Comparison of ENCODE assay signal across 12 cellular contexts in the genomic region with DNA sequence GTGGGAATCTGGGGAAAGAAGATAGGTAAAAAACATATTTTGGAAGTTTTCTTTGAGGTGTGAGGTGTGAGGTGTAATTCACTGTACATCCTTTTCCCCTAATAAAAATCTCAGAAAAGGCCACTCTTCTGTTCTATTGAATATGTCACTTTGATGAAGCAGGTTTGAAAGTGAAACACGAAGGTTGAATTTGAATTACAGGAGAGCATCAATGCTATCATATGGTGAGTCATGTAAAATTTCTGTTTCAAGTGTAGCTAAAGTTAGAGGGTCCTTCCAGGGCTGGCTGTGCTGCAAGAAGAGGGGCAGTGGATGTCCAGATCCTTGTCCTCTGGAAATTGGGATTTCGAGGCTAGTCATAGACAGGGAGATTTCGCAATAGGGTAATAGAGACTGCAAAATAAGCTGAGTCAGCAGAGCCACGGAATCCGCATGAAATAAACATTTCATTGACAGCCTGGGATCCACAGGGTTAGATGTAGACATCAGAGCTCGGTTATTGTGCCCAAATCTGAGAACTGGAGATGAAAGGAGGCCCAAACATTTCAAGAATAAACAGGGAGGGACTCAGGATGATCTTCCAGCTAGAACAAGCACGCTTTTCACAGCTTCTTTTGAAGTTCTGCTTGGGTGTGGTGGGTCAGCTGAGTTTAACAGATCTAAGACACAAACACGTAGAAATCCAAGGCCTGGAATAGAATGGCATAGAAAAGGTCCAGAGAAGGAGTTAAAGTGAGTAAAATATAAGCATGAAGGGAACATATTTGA.
DNase-seq lines count a peak whose midpoint lies in the region; ATAC-seq and TF ChIP-seq lines count a peak whose summit lies in the region.
"Had no signal": no experiment of that assay in that cellular context is flagged by ENCODE, and none has a peak within 500 bp of the region (broad histone marks: within the 10 kb centered on the region; RNA-seq: fewer than 3 reads in every experiment).

No MANE protein-coding gene starts in this region.

- intact Hi-C loops in CD4-positive, alpha-beta T cell (cut with DNase I, micrococcal nuclease), result no loop called here

- no peaks in the 10 kb centered on the region for H3K9me3 ChIP-seq in CD4-positive, alpha-beta T cell (ENCODE audit: control insufficient read depth, low read length)
- H3K9me3 ChIP-seq: left ventricle myocardium inferior had no signal

- H3K4me3 Mint-ChIP-seq in activated T-cell treated with anti-CD3 and anti-CD28 coated beads, Interleukin-2, amount 50 U/mL, for 4 hours, result no peak overlapping the region
- H3K4me3 Mint-ChIP-seq in activated T-helper 17 cell treated with anti-CD3 and anti-CD28 coated beads, Interleukin-2, amount 50 U/mL, for 72 hours, result peak overlapping the region; percentile 22
- H3K4me3 Mint-ChIP-seq in CD4-positive, alpha-beta T cell, result no peak overlapping the region
- H3K4me3 Mint-ChIP-seq: type B pancreatic cell had no signal

- H3K9me3 Mint-ChIP-seq in activated T-cell treated with anti-CD3 and anti-CD28 coated beads, Interleukin-2, amount 50 U/mL, for 4 hours, result no peaks in the 10 kb centered on the region
- no peaks in the 10 kb centered on the region for H3K9me3 Mint-ChIP-seq in activated T-helper 17 cell treated with anti-CD3 and anti-CD28 coated beads, Interleukin-2, amount 50 U/mL, for 72 hours
- H3K9me3 Mint-ChIP-seq in CD4-positive, alpha-beta T cell, result no peaks in the 10 kb centered on the region

- peaks cover 7% of the 10 kb centered on the region for H3K27me3 Mint-ChIP-seq in activated T-cell treated with anti-CD3 and anti-CD28 coated beads, Interleukin-2, amount 50 U/mL, for 4 hours (ENCODE audit: low read depth)
- H3K27me3 Mint-ChIP-seq in activated T-helper 17 cell treated with anti-CD3 and anti-CD28 coated beads, Interleukin-2, amount 50 U/mL, for 72 hours, result peaks cover 24% of the 10 kb centered on the region
- H3K27me3 Mint-ChIP-seq in CD4-positive, alpha-beta T cell, result peaks cover 11% of the 10 kb centered on the region

- peaks cover 6% of the 10 kb centered on the region for H3K27me3 ChIP-seq in CD4-positive, alpha-beta T cell (ENCODE audit: control insufficient read depth, insufficient read depth, low read length)

- POLR2A ChIA-PET in CD4-positive, alpha-beta T cell (lab: Charles Lee), result interaction anchor here (0.7 kb wide), 1 partner anchor 1174 kb away, joined by 3 read pairs; no protein-coding TSS in a partner anchor

- H3K27ac ChIP-seq in CD4-positive, alpha-beta T cell (ENCODE audit: low read depth, low read length), result no peak overlapping the region
- H3K27ac ChIP-seq: left ventricle myocardium inferior, RWPE1 had no signal

- CTCF ChIA-PET in CD4-positive, alpha-beta T cell (lab: Charles Lee), result no interaction called here

- no peak overlapping the region for H3K27ac Mint-ChIP-seq in activated T-helper 17 cell treated with anti-CD3 and anti-CD28 coated beads, Interleukin-2, amount 50 U/mL, for 72 hours
- H3K27ac Mint-ChIP-seq in CD4-positive, alpha-beta T cell, result no peak overlapping the region
- H3K27ac Mint-ChIP-seq: type B pancreatic cell had no signal

- TF ChIP-seq CTCF in CD4-positive, alpha-beta T cell (IDR thresholded peaks at IDR 0.05), result no peak

- H3K4me1 Mint-ChIP-seq in activated T-cell treated with anti-CD3 and anti-CD28 coated beads, Interleukin-2, amount 50 U/mL, for 4 hours (ENCODE audit: low read depth), result peaks cover 17% of the 10 kb centered on the region
- H3K4me1 Mint-ChIP-seq in activated T-helper 17 cell treated with anti-CD3 and anti-CD28 coated beads, Interleukin-2, amount 50 U/mL, for 72 hours, result peaks cover 12% of the 10 kb centered on the region
- peaks cover 1% of the 10 kb centered on the region for H3K4me1 Mint-ChIP-seq in CD4-positive, alpha-beta T cell (ENCODE audit: low read depth)

- H3K36me3 Mint-ChIP-seq in activated T-cell treated with anti-CD3 and anti-CD28 coated beads, Interleukin-2, amount 50 U/mL, for 4 hours (ENCODE audit: insufficient read depth), result no peaks in the 10 kb centered on the region
- no peaks in the 10 kb centered on the region for H3K36me3 Mint-ChIP-seq in activated T-helper 17 cell treated with anti-CD3 and anti-CD28 coated beads, Interleukin-2, amount 50 U/mL, for 72 hours (ENCODE audit: low read depth)
- no peaks in the 10 kb centered on the region for H3K36me3 Mint-ChIP-seq in CD4-positive, alpha-beta T cell (ENCODE audit: low read depth)
- H3K36me3 Mint-ChIP-seq: type B pancreatic cell had no signal

- peak; percentile 54 to 82 for ATAC-seq in activated T-cell treated with anti-CD3 and anti-CD28 coated beads, Interleukin-2, amount 50 U/mL, for 4 hours
- ATAC-seq in activated T-helper 17 cell treated with anti-CD3 and anti-CD28 coated beads, Interleukin-2, amount 50 U/mL, for 72 hours (replicated peaks), result peak; percentile 69
- peak; percentile 65 for ATAC-seq in left lobe of liver
- ATAC-seq in CD4-positive, alpha-beta T cell (ENCODE audit: poor library complexity), result no peak
- ATAC-seq in HG03442 (IDR thresholded peaks at IDR 0.05; ENCODE audit: unreplicated experiment), result no peak

- DNase-seq in activated T-cell treated with anti-CD3 and anti-CD28 coated beads, Interleukin-2, amount 50 U/mL, for 4 hours, result no peak
- no peak for DNase-seq in activated T-cell treated with anti-CD3 and anti-CD28 coated beads, Interleukin-2, amount 50 U/mL, for 1 hour
- no peak for DNase-seq in left lobe of liver (ENCODE audit: low spot score)
- peak; percentile 38 for DNase-seq in stromal cell of bone marrow (ENCODE audit: low read depth)
- DNase-seq in CD4-positive, alpha-beta T cell, result no peak
- DNase-seq in NCI-H748 (lab: John Stamatoyannopoulos, UW; ENCODE audit: unreplicated experiment), result no peak
- DNase-seq: left ventricle myocardium inferior, NCI-H1092 treated with DMSO at 0.1 percent for 48 hours had no signal

Comparison
In these comparisons a context has a peak if more than half of its experiments do, and no peak if none do; other contexts are left out.
1. ATAC-seq: peak in activated T-cell treated with anti-CD3 and anti-CD28 coated beads, Interleukin-2, amount 50 U/mL, for 4 hours (2 of 2), activated T-helper 17 cell treated with anti-CD3 and anti-CD28 coated beads, Interleukin-2, amount 50 U/mL, for 72 hours (single experiment) and left lobe of liver (single experiment); none in CD4-positive, alpha-beta T cell (single experiment) and HG03442 (single experiment).